Comparison of ENCODE assay signal across 12 cellular contexts in genomic region chr13:79448413-79448812, GRCh38. TPM values are rescaled to one million over a fixed set of nuclear protein-coding genes. Genes with fewer than 3 reads are reported as not detected.
A peak's percentile ranks its signal among the peaks of the same experiment; 100 is the strongest.
DNase-seq lines count a peak whose midpoint lies in the region; ATAC-seq, FAIRE-seq and TF ChIP-seq lines count a peak whose summit lies in the region.
"Had no signal": no experiment of that assay in that cellular context is flagged by ENCODE, and none has a peak within 500 bp of the region (broad histone marks: within the 10 kb centered on the region; RNA-seq: fewer than 3 reads in every experiment).

No MANE protein-coding gene starts in this region.

- H3K27me3 ChIP-seq in BLaER1 (no peaks in the 10 kb centered on the region), K562 (ENCODE audit: control insufficient read depth in 2 of 2, insufficient read depth in 2 of 2, low read length in 2 of 2) (no peaks in the 10 kb centered on the region), esophagus squamous epithelium (no peaks in the 10 kb centered on the region)

- no peak for DNase-seq in GM19239 (ENCODE audit: insufficient read length, low spot score)
- peak; percentile 19 for DNase-seq in M059J (ENCODE audit: low read depth)
- peak in 1 of 4 experiments; percentile 15 for DNase-seq in K562 (ENCODE audit: extremely low read depth in 1 of 4, low spot score in 3 of 4)
- DNase-seq in D721Med (ENCODE audit: insufficient read length, low spot score): no peak
- no peak for DNase-seq in esophagus squamous epithelium (lab: John Stamatoyannopoulos, UW)
- DNase-seq in DMS114 treated with DMSO at 0.1 percent for 48 hours (lab: John Stamatoyannopoulos, UW; ENCODE audit: unreplicated experiment): no peak
- no peak for DNase-seq in NCI-H1105 (lab: John Stamatoyannopoulos, UW)
- DNase-seq: NCI-H187, nephron progenitor cell had no signal

- H3K79me2 ChIP-seq in K562 (ENCODE audit: control insufficient read depth, insufficient read depth, low read length): no peaks in the 10 kb centered on the region

- TF ChIP-seq EP300 in K562 (IDR thresholded peaks at IDR 0.05; ENCODE audit: low read length): no peak

- peak overlapping the region; percentile 60 for H3K4me2 ChIP-seq in BLaER1
- H3K4me2 ChIP-seq in K562 (ENCODE audit: insufficient read depth, low read length): no peak overlapping the region

- BruUV-seq in K562 (replicated peaks; lab: Mats Ljungman, UMichigan): no TSS peak

- no peak for TF ChIP-seq RAD21 in K562 (CRISPR knock-in tag; conservative IDR thresholded peaks at IDR 0.05 in 1 of 2, IDR thresholded peaks at IDR 0.05 in 1 of 2)

- TF ChIP-seq CTCF in K562 (IDR thresholded peaks at IDR 0.05 in 2 of 3, conservative IDR thresholded peaks at IDR 0.05 in 1 of 3; ENCODE audit: insufficient read depth in 2 of 3, low read depth in 1 of 3, low read length in 3 of 3) (no peak), D721Med (IDR thresholded peaks at IDR 0.05; ENCODE audit: insufficient read depth, missing control alignments) (no peak), esophagus squamous epithelium (IDR thresholded peaks at IDR 0.05) (no peak)

- H3K4me3 ChIP-seq in BLaER1: no peak overlapping the region
- H3K4me3 ChIP-seq in K562: no peak overlapping the region
- no peak overlapping the region for H3K4me3 ChIP-seq in esophagus squamous epithelium

- no peak for ATAC-seq in K562

- H3K4me1 ChIP-seq in BLaER1 (peaks cover 22% of the 10 kb centered on the region), K562 (replicated peaks in 1 of 2; ENCODE audit: control insufficient read depth in 2 of 2, insufficient read depth in 2 of 2, low read length in 2 of 2) (peaks cover 0 to 13% of the 10 kb centered on the region in 2 experiments; a peak in 3 of 5 replicates), esophagus squamous epithelium (no peaks in the 10 kb centered on the region)

- H4K20me1 ChIP-seq in BLaER1: no peaks in the 10 kb centered on the region
- H4K20me1 ChIP-seq in K562 (replicated peaks; ENCODE audit: control insufficient read depth, insufficient read depth, low read length): no peaks in the 10 kb centered on the region

- 14% methylated on average over 1 of the region's 1 CpG for WGBS in K562 (ENCODE audit: insufficient coverage, low coverage, missing lambda C conversion rate)
- WGBS in esophagus squamous epithelium, 2 donors: 40 to 50% methylated on average over 1 of the region's 1 CpG

- peak; percentile 68 for FAIRE-seq in GM19239 (lab: Jason Lieb, UNC)
- no peak for FAIRE-seq in K562 (lab: Jason Lieb, UNC)
- FAIRE-seq in D721Med (lab: Jason Lieb, UNC): no peak

- peak overlapping the region; percentile 66 for H2AFZ ChIP-seq in K562 (ENCODE audit: low read depth, low read length)

- H3K9ac ChIP-seq in BLaER1: no peak overlapping the region
- H3K9ac ChIP-seq in K562 (ENCODE audit: insufficient read depth in 1 of 2, low read depth in 2 of 2, low read length in 2 of 2): no peak overlapping the region

- no peaks in the 10 kb centered on the region for H3K9me1 ChIP-seq in K562 (ENCODE audit: control insufficient read depth, insufficient read depth, low read length)

- CTCF ChIA-PET in K562 (lab: Yijun Ruan, JAX; ENCODE audit: low intra/inter-chr PET ratio): no interaction called here

- no peaks in the 10 kb centered on the region for H3K36me3 ChIP-seq in BLaER1
- H3K36me3 ChIP-seq in K562 (ENCODE audit: control insufficient read depth, insufficient read depth, low read length): no peaks in the 10 kb centered on the region
- H3K36me3 ChIP-seq in esophagus squamous epithelium: no peaks in the 10 kb centered on the region

- no peak for TF ChIP-seq POLR2A in K562 (conservative IDR thresholded peaks at IDR 0.05)
- no peak for TF ChIP-seq POLR2A in esophagus squamous epithelium (IDR thresholded peaks at IDR 0.05)

- intact Hi-C loops in K562 (cut with micrococcal nuclease) (no loop called here), esophagus squamous epithelium (cut with DNase I) (no loop called here)

- in situ Hi-C loops in K562 (cut with MboI): loop anchor here (25.0 kb wide), 1 partner anchor 889 kb away; the partner anchor contains the start of gene SPRY2

- H3K27ac ChIP-seq in BLaER1 (peak overlapping the region; percentile 41; the same call in 1 of the 2 replicates), K562 (ENCODE audit: extremely low read depth, low read depth, low read length) (no peak overlapping the region), esophagus squamous epithelium (no peak overlapping the region)
- H3K27ac ChIP-seq: C4-2B, epithelial cell of prostate had no signal

- H3K9me3 ChIP-seq in BLaER1 (peaks cover 18% of the 10 kb centered on the region; the same call in 1 of the 2 replicates), K562 (replicated peaks; ENCODE audit: control insufficient read depth, insufficient read depth, low read depth, low read length) (no peaks in the 10 kb centered on the region; the same call in 1 of the 2 replicates), esophagus squamous epithelium (no peaks in the 10 kb centered on the region)

- POLR2A ChIA-PET in K562 (lab: Yijun Ruan, JAX): no interaction called here

TF ChIP-seq in K562, 482 proteins besides CTCF, POLR2A, EP300 and RAD21 (continues in another document):
- peak; percentile 49; the same call in 1 of the 2 replicates for TF ChIP-seq ATF3 (IDR thresholded peaks at IDR 0.05)
- no peak for TF ChIP-seq ATF3 (CRISPR knock-in tag; conservative IDR thresholded peaks at IDR 0.05)

RNA-seq across cellular contexts. Expression of gene NDFIP2, which starts 32.5 kb away (rescaled TPM):
- total RNA-seq in M059J (2014; rRNA removed; shearing (Covaris generic)): 21.7 and 36.8 TPM in 2 replicates
- 18.0 and 21.1 TPM in 2 replicates for total RNA-seq in K562 (2011; cell fraction: chromatin; rRNA removed; ENCODE audit: low replicate concordance)
- total RNA-seq in K562 (2011; cell fraction: nucleolus; rRNA removed): 16.7 and 22.9 TPM in 2 replicates
- 19.9 and 25.2 TPM in 2 replicates for total RNA-seq in K562 (2011; cell fraction: nucleoplasm; rRNA removed)
- 13.4 and 15.3 TPM in 2 replicates for total RNA-seq in K562 (2014; rRNA removed)
- 34.2 and 38.5 TPM in 2 replicates for total RNA-seq in K562 (2014; rRNA removed; fragmentation: Illumina TruSeq; extraction: Trizol)
- 24.8 and 27.8 TPM in 2 replicates for total RNA-seq in K562 (2015; rRNA removed; fragmentation: Illumina TruSeq; extraction: Trizol)
- total RNA-seq in K562 (2021): 36.4 and 36.6 TPM in 2 replicates
- polyA plus RNA-seq in K562 (2011; rRNA removed): 53.7 and 54.4 TPM in 2 replicates
- 26.4 and 30.2 TPM in 2 replicates for polyA plus RNA-seq in K562 (2011; cell fraction: cytosol; rRNA removed)
- 15.2 and 17.7 TPM in 2 replicates for polyA plus RNA-seq in K562 (2011; cell fraction: nucleus; rRNA removed)
- polyA plus RNA-seq in K562 (2012): 33.0 and 34.7 TPM in 2 replicates
- 25.6 and 28.6 TPM in 2 replicates for polyA plus RNA-seq in K562 (2014; fragmentation: Illumina TruSeq; extraction: Trizol)
- 10 to 100 TPM; 25.3 to 25.6 TPM for polyA plus RNA-seq in K562 (2014; fragmentation: Nextera tagmentation; extraction: Ambion mirVana)
- polyA plus RNA-seq in K562 (2014; rRNA removed): 22.5 and 23.6 TPM in 2 replicates
- polyA minus RNA-seq in K562 (2011; rRNA and poly(A)+ RNA removed): 34.7 and 35.1 TPM in 2 replicates
- polyA minus RNA-seq in K562 (2011; cell fraction: cytosol; rRNA and poly(A)+ RNA removed): 24.1 and 25.0 TPM in 2 replicates
- 12.5 and 25.8 TPM in 2 replicates for polyA minus RNA-seq in K562 (2011; cell fraction: nucleus; rRNA and poly(A)+ RNA removed)
- total RNA-seq in esophagus squamous epithelium: 10 to 100 TPM; 37.8 to 81.9 (median 54.8) TPM

RNA-seq across cellular contexts. Expression of gene RBM26, which starts 42.4 kb away (rescaled TPM):
- 15.3 and 19.8 TPM in 2 replicates for total RNA-seq in M059J (2014; rRNA removed; shearing (Covaris generic))
- total RNA-seq in K562 (2011; cell fraction: chromatin; rRNA removed; ENCODE audit: low replicate concordance): 33.4 and 118 TPM in 2 replicates
- total RNA-seq in K562 (2011; cell fraction: nucleolus; rRNA removed): 15.3 and 21.4 TPM in 2 replicates
- total RNA-seq in K562 (2011; cell fraction: nucleoplasm; rRNA removed): 51.2 and 76.0 TPM in 2 replicates
- total RNA-seq in K562 (2014; rRNA removed) (17.3 and 18.8 TPM in 2 replicates), K562 (2014; rRNA removed; fragmentation: Illumina TruSeq; extraction: Trizol) (35.0 and 39.7 TPM in 2 replicates), K562 (2015; rRNA removed; fragmentation: Illumina TruSeq; extraction: Trizol) (37.9 and 42.2 TPM in 2 replicates), K562 (2021) (30.2 and 31.7 TPM in 2 replicates), esophagus squamous epithelium (10 to 100 TPM; 16.0 to 42.3 (median 25.4) TPM)
- polyA plus RNA-seq in K562 (2011; rRNA removed) (21.6 and 26.4 TPM in 2 replicates), K562 (2014; fragmentation: Illumina TruSeq; extraction: Trizol) (29.4 and 42.4 TPM in 2 replicates), K562 (2014; fragmentation: Nextera tagmentation; extraction: Ambion mirVana) (10 to 100 TPM; 10.0 to 10.1 TPM), K562 (2014; rRNA removed) (24.1 and 24.9 TPM in 2 replicates)
- polyA plus RNA-seq in K562 (2011; cell fraction: cytosol; rRNA removed): 5.0 and 8.4 TPM in 2 replicates
- 47.1 and 53.8 TPM in 2 replicates for polyA plus RNA-seq in K562 (2011; cell fraction: nucleus; rRNA removed)
- polyA plus RNA-seq in K562 (2012): 15.4 and 18.7 TPM in 2 replicates
- 24.0 and 29.6 TPM in 2 replicates for polyA minus RNA-seq in K562 (2011; rRNA and poly(A)+ RNA removed)
- polyA minus RNA-seq in K562 (2011; cell fraction: cytosol; rRNA and poly(A)+ RNA removed): 8.9 and 9.5 TPM in 2 replicates
- polyA minus RNA-seq in K562 (2011; cell fraction: nucleus; rRNA and poly(A)+ RNA removed): 34.6 and 62.4 TPM in 2 replicates
